ENCODE assay signal across 1 cellular context in the genomic region with DNA sequence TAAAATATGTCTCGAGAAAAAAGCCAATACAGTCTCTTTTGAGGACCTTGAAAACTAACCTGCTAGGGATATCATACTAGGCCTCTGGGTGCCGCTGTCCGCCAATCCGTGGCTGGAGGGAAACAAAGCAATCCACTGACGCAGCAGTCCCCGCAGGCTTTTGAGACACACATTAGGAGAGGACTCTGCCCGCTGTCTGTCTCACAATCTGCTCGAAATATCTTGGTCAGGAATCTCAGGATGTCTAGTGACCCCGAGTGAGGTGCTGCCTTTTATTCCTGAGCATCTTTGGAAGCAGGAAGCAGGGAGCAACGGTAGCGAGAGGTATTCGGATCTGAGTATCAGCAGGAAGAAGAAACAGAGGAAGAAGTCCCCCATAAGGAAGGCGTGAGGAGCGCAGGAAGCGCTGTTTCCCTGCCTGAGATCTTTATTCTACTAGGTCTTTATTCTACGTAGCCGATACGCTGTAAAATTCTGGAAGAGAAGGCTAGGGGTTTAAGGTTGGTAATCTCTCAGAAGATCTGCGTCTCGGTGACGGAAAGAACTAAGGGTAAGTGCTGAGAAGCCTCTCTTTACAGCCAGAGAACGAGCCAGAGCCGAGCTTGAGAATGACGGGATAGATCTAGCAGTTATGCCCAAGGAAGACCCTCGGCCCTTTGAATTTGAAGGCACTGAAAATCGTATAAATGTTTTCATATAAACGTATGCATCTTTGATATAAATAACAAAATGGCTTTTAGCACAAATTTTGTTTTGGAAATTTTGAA.
TF ChIP-seq lines count a peak whose summit lies in the region.

No MANE protein-coding gene starts in this region.

TF ChIP-seq in SK-N-SH treated with all-trans-retinoic acid at 6 μM for 48 hours, 23 proteins besides CTCF, POLR2A, EP300 and RAD21 (continued from another document):
- TF ChIP-seq, protein P1, sequence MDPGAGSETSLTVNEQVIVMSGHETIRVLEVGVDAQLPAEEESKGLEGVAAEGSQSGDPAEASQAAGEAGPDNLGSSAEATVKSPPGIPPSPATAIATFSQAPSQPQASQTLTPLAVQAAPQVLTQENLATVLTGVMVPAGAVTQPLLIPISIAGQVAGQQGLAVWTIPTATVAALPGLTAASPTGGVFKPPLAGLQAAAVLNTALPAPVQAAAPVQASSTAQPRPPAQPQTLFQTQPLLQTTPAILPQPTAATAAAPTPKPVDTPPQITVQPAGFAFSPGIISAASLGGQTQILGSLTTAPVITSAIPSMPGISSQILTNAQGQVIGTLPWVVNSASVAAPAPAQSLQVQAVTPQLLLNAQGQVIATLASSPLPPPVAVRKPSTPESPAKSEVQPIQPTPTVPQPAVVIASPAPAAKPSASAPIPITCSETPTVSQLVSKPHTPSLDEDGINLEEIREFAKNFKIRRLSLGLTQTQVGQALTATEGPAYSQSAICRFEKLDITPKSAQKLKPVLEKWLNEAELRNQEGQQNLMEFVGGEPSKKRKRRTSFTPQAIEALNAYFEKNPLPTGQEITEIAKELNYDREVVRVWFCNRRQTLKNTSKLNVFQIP (CRISPR knock-in tag; IDR thresholded peaks at IDR 0.05; ENCODE audit: borderline replicate concordance, low read depth), result no peak
- TF ChIP-seq CSDC2 (CRISPR knock-in tag; IDR thresholded peaks at IDR 0.05) (no peak), ESRRG (CRISPR knock-in tag; IDR thresholded peaks at IDR 0.05) (no peak), PPARA (CRISPR knock-in tag; IDR thresholded peaks at IDR 0.05; ENCODE audit: borderline replicate concordance) (no peak), RARB (CRISPR knock-in tag; IDR thresholded peaks at IDR 0.05) (no peak), ZNF70 (CRISPR knock-in tag; IDR thresholded peaks at IDR 0.05) (no peak), ZNF8 (CRISPR knock-in tag; IDR thresholded peaks at IDR 0.05) (no peak), ZFP30 (CRISPR knock-in tag; IDR thresholded peaks at IDR 0.05) (no peak)
- TF ChIP-seq, protein P2, sequence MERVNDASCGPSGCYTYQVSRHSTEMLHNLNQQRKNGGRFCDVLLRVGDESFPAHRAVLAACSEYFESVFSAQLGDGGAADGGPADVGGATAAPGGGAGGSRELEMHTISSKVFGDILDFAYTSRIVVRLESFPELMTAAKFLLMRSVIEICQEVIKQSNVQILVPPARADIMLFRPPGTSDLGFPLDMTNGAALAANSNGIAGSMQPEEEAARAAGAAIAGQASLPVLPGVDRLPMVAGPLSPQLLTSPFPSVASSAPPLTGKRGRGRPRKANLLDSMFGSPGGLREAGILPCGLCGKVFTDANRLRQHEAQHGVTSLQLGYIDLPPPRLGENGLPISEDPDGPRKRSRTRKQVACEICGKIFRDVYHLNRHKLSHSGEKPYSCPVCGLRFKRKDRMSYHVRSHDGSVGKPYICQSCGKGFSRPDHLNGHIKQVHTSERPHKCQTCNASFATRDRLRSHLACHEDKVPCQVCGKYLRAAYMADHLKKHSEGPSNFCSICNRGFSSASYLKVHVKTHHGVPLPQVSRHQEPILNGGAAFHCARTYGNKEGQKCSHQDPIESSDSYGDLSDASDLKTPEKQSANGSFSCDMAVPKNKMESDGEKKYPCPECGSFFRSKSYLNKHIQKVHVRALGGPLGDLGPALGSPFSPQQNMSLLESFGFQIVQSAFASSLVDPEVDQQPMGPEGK (CRISPR knock-in tag; IDR thresholded peaks at IDR 0.05; ENCODE audit: borderline replicate concordance), result no peak
